9 cellular contexts compared by ENCODE assay signal in the genomic region with DNA sequence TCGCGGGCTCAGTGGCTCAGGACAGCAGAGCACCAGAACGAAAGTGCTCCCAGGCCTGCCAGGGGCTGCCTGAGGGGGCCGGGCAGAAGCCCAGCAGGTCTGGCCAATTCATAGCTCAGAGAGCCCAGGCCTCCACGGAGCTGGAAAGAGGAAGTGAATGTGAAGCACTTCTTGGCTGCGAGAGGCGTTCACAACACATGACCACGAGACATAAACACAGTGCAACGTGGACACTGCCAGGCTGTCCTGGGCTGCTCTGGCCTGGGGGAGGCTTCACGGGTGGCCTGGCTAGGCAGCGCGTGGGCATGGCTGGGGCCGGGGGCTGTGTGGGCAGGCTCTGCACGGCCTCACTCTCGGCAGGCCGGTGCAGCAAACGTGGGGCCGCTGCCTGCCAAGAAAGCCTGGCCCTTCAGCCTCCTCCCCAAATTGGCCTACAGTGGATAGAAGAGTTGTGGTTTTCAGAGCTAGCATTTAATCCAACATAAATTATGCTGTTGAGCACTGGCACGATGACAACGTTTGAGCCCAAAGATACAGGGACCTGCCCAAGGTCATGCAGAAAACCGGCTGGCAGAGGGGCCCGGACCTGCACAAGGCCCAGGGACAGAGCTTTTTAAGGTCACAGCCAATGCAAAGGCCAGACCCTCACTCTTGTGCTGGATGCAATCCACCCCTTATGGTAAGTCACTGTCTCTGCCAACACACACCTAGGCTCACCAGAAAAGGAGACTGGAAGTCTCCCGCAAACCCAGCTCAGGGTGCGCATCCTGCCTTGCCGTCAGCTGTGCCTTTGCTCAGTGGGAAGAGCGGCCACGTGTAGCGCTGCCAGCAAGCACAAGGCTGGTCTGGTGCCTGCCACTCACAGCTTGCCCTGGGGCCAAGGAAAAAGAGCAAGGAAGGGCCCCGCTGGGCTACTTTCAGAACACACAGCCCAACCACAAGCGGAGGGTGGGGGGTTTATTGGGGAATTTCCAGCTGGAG. TPM values are rescaled to one million over a fixed set of nuclear protein-coding genes. Genes with fewer than 3 reads are reported as not detected.
DNase-seq lines count a peak whose midpoint lies in the region; ATAC-seq and TF ChIP-seq lines count a peak whose summit lies in the region.
"Had no signal": no experiment of that assay in that cellular context is flagged by ENCODE, and none has a peak within 500 bp of the region (broad histone marks: within the 10 kb centered on the region; RNA-seq: fewer than 3 reads in every experiment).

No MANE protein-coding gene starts in this region.

- H3K36me3 ChIP-seq in thyroid gland = peaks cover 4% of the 10 kb centered on the region in 2 donors

- H3K4me3 Mint-ChIP-seq in activated T-cell treated with anti-CD3 and anti-CD28 coated beads, Interleukin-2, amount 50 U/mL, for 24 hours = no peak overlapping the region
- H3K4me3 Mint-ChIP-seq: activated naive CD4-positive, alpha-beta T cell treated with anti-CD3 and anti-CD28 coated beads, Interleukin-2, amount 50 U/mL, for 24 hours had no signal

- TF ChIP-seq CTCF in thyroid gland (IDR thresholded peaks at IDR 0.05) = no peak

- no peaks in the 10 kb centered on the region for H3K27me3 ChIP-seq in thyroid gland

- peak; percentile 93 for DNase-seq in AG08396 (ENCODE audit: low spot score)
- peak; percentile 86 for DNase-seq in astrocyte of the hippocampus (ENCODE audit: low read depth, low spot score)
- no peak for DNase-seq in left lobe of liver (ENCODE audit: low spot score)
- DNase-seq in thyroid gland = peak; percentile 96
- no peak for DNase-seq in activated T-cell treated with anti-CD3 and anti-CD28 coated beads, Interleukin-2, amount 50 U/mL, for 24 hours
- no peak for DNase-seq in DMS79 treated with DMSO at 0.1 percent for 48 hours (lab: John Stamatoyannopoulos, UW)

- no peaks in the 10 kb centered on the region for H3K27me3 Mint-ChIP-seq in activated T-cell treated with anti-CD3 and anti-CD28 coated beads, Interleukin-2, amount 50 U/mL, for 24 hours
- H3K27me3 Mint-ChIP-seq: activated naive CD4-positive, alpha-beta T cell treated with anti-CD3 and anti-CD28 coated beads, Interleukin-2, amount 50 U/mL, for 24 hours had no signal

- intact Hi-C loops in thyroid gland (cut with DNase I) = no loop called here

- ATAC-seq in GM19372 (IDR thresholded peaks at IDR 0.05; ENCODE audit: low read depth, unreplicated experiment) (peak; percentile 98), HG03354 (IDR thresholded peaks at IDR 0.05; ENCODE audit: poor library complexity, severe bottlenecking, unreplicated experiment) (peak; percentile 92), left lobe of liver (peak; percentile 66)

- peak overlapping the region; percentile 72 to 92 (median 87) for H3K27ac ChIP-seq in thyroid gland

- H3K4me3 ChIP-seq in thyroid gland (replicated peaks in 1 of 3) = no peak overlapping the region

- TF ChIP-seq POLR2A in thyroid gland (IDR thresholded peaks at IDR 0.05) = peak in 1 of 2 donors; percentile 58

- H3K9me3 Mint-ChIP-seq in activated T-cell treated with anti-CD3 and anti-CD28 coated beads, Interleukin-2, amount 50 U/mL, for 24 hours = no peaks in the 10 kb centered on the region
- H3K9me3 Mint-ChIP-seq: activated naive CD4-positive, alpha-beta T cell treated with anti-CD3 and anti-CD28 coated beads, Interleukin-2, amount 50 U/mL, for 24 hours had no signal

- peaks cover 9% of the 10 kb centered on the region for H3K4me1 Mint-ChIP-seq in activated T-cell treated with anti-CD3 and anti-CD28 coated beads, Interleukin-2, amount 50 U/mL, for 24 hours (ENCODE audit: low read depth)
- H3K4me1 Mint-ChIP-seq: activated naive CD4-positive, alpha-beta T cell treated with anti-CD3 and anti-CD28 coated beads, Interleukin-2, amount 50 U/mL, for 24 hours had no signal

- H3K4me1 ChIP-seq in thyroid gland = peaks cover 80 to 97% of the 10 kb centered on the region in 2 donors

- peaks cover 9% of the 10 kb centered on the region for H3K36me3 Mint-ChIP-seq in activated T-cell treated with anti-CD3 and anti-CD28 coated beads, Interleukin-2, amount 50 U/mL, for 24 hours (ENCODE audit: low read depth)
- H3K36me3 Mint-ChIP-seq: activated naive CD4-positive, alpha-beta T cell treated with anti-CD3 and anti-CD28 coated beads, Interleukin-2, amount 50 U/mL, for 24 hours had no signal

- no peak overlapping the region for H3K27ac Mint-ChIP-seq in activated T-cell treated with anti-CD3 and anti-CD28 coated beads, Interleukin-2, amount 50 U/mL, for 24 hours
- H3K27ac Mint-ChIP-seq: activated naive CD4-positive, alpha-beta T cell treated with anti-CD3 and anti-CD28 coated beads, Interleukin-2, amount 50 U/mL, for 24 hours had no signal

- H3K9me3 ChIP-seq in thyroid gland = no peaks in the 10 kb centered on the region

- 21 to 49% methylated on average over 17 to 23 of the region's 30 CpGs for WGBS in thyroid gland, 2 donors

RNA-seq across cellular contexts. Expression of gene SLC25A29, which starts 8.6 kb away (rescaled TPM):
- total RNA-seq in left lobe of liver (34.1 TPM), thyroid gland (100 to 1,000 TPM; 354 to 606 (median 433) TPM)

RNA-seq across cellular contexts. Expression of gene SLC25A47, which starts 25.5 kb away (rescaled TPM):
- 191 TPM for total RNA-seq in left lobe of liver
- not detected for total RNA-seq in thyroid gland

RNA-seq across cellular contexts. Expression of gene YY1, which starts 58.7 kb away (rescaled TPM):
- total RNA-seq in left lobe of liver (34.2 TPM), thyroid gland (10 to 100 TPM; 50.0 to 67.4 (median 55.6) TPM)

Comparison
In these comparisons a context has a peak if more than half of its experiments do, and no peak if none do; other contexts are left out.
1. DNase-seq: peak in AG08396 (single experiment), astrocyte of the hippocampus (single experiment) and thyroid gland (2 of 2); none in left lobe of liver (single experiment), activated T-cell treated with anti-CD3 and anti-CD28 coated beads, Interleukin-2, amount 50 U/mL, for 24 hours (single experiment) and DMS79 treated with DMSO at 0.1 percent for 48 hours (single experiment).
2. RNA of gene SLC25A29, which starts 8.6 kb away (total RNA-seq): 354 to 606 TPM in thyroid gland; 34.1 TPM in left lobe of liver (single experiment); every median in the first group is over 10 times any median in the second.
3. RNA of gene SLC25A47, which starts 25.5 kb away (total RNA-seq): 191 TPM in left lobe of liver (single experiment); not detected in thyroid gland; every median in the first group is over 100 times any median in the second.
4. Peak in every context shown above with its lines, with median percentiles within 50 percentile points of each other: ATAC-seq.